Comparison of ENCODE assay signal across 20 cellular contexts in genomic region chr7:40969641-40970040, GRCh38.
DNase-seq lines count a peak whose midpoint lies in the region; ATAC-seq and TF ChIP-seq lines count a peak whose summit lies in the region.
"Had no signal": no experiment of that assay in that cellular context is flagged by ENCODE, and none has a peak within 500 bp of the region (broad histone marks: within the 10 kb centered on the region; RNA-seq: fewer than 3 reads in every experiment).

No MANE protein-coding gene starts in this region.

- H3K4me3 Mint-ChIP-seq in nephron: no peak overlapping the region
- H3K4me3 Mint-ChIP-seq: CD4-positive, alpha-beta T cell had no signal

- no peak overlapping the region for H3K9ac ChIP-seq in adipocyte (ENCODE audit: low read length)
- H3K9ac ChIP-seq: BLaER1 had no signal

- no peaks in the 10 kb centered on the region for H3K9me3 ChIP-seq in adipocyte (ENCODE audit: control insufficient read depth, low read length)
- H3K9me3 ChIP-seq: BLaER1, HAP-1 had no signal

- H3K27ac Mint-ChIP-seq in nephron: peak overlapping the region; percentile 55 to 70 (median 68)
- H3K27ac Mint-ChIP-seq: CD4-positive, alpha-beta T cell had no signal

- no peaks in the 10 kb centered on the region for H3K9me3 Mint-ChIP-seq in nephron

- no peak overlapping the region for H3K4me3 ChIP-seq in adipocyte (ENCODE audit: low read length)
- H3K4me3 ChIP-seq: BLaER1, HAP-1, SK-N-MC had no signal

- no peaks in the 10 kb centered on the region for H3K27me3 Mint-ChIP-seq in nephron (ENCODE audit: low read depth)
- H3K27me3 Mint-ChIP-seq: CD4-positive, alpha-beta T cell had no signal

- no peaks in the 10 kb centered on the region for H3K36me3 ChIP-seq in adipocyte (ENCODE audit: control insufficient read depth, insufficient read depth, low read length, severe bottlenecking)
- H3K36me3 ChIP-seq: BLaER1, HAP-1 had no signal

- DNase-seq in NCI-H82 (lab: John Stamatoyannopoulos, UW) (peak; percentile 70), adipocyte (ENCODE audit: low read depth) (peak; percentile 13), fibroblast of gingiva (ENCODE audit: low read depth) (peak; percentile 15), COR-L47 (lab: John Stamatoyannopoulos, UW) (no peak)
- DNase-seq: CD4-positive, alpha-beta T cell; GOT3; IMR-90; KG1; MM.1S; NCI-H2029; NCI-H446; NCI-H526; SHP77 treated with DMSO at 0.1 percent for 48 hours had no signal

- no peak for TF ChIP-seq CTCF in nephron (IDR thresholded peaks at IDR 0.05; ENCODE audit: unreplicated experiment in 3 of 3)

- ATAC-seq in GM18520 (IDR thresholded peaks at IDR 0.05; ENCODE audit: unreplicated experiment) (no peak), HG03045 (IDR thresholded peaks at IDR 0.05; ENCODE audit: unreplicated experiment) (no peak)
- ATAC-seq: Panc1 had no signal

- no peaks in the 10 kb centered on the region for H3K4me1 ChIP-seq in adipocyte (ENCODE audit: control insufficient read depth, insufficient read depth, low read length)
- H3K4me1 ChIP-seq: BLaER1, HAP-1 had no signal

- H3K36me3 Mint-ChIP-seq in nephron (ENCODE audit: low read depth): no peaks in the 10 kb centered on the region

- no peaks in the 10 kb centered on the region for H3K27me3 ChIP-seq in adipocyte (replicated peaks; ENCODE audit: control insufficient read depth, insufficient read depth, low read length)
- H3K27me3 ChIP-seq: BLaER1 had no signal

- peaks cover 12% of the 10 kb centered on the region for H3K4me1 Mint-ChIP-seq in nephron
